In the genomic region with DNA sequence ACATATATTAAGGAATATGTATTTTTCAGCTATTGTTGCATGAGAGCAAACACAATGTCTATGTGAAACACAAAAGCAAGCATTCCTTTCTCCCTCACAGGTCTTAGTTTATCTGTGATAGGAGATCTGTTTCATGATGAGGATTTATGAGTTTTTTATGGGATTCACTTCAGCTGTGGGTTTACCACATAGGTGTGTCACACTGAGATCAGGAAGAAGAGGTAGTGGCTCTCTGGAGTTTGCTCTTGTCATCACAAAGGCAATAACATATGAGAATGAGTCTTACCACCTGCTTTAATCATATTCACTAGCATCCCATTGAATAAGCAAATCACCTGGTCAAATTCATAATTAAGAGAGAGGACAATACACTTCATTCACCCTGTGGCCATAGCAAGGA, we compare ENCODE assay signal across 25 cellular contexts.
"Had no signal": no experiment of that assay in that cellular context is flagged by ENCODE, and none has a peak within 500 bp of the region (broad histone marks: within the 10 kb centered on the region; RNA-seq: fewer than 3 reads in every experiment).

No MANE protein-coding gene starts in this region.

- H3K36me3 ChIP-seq: brain microvascular endothelial cell, WERI-Rb-1 had no signal

- H3K27me3 ChIP-seq: brain microvascular endothelial cell, dorsolateral prefrontal cortex had no signal

- H3K27ac ChIP-seq: brain microvascular endothelial cell, coronary artery, dorsolateral prefrontal cortex, WERI-Rb-1 had no signal

- DNase-seq: activated B cell treated with CpG ODN at 0.5 μM for 24 hours; activated CD4-positive, alpha-beta T cell treated with anti-CD3 and anti-CD28 coated beads for 48 hours; activated CD4-positive, alpha-beta T cell treated with anti-CD3 and anti-CD28 coated beads, Interleukin-2, amount 50 U/mL, for 1 hour; activated CD4-positive, alpha-beta T cell treated with anti-CD3 and anti-CD28 coated beads, Interleukin-2, amount 50 U/mL, for 48 hours; activated CD8-positive, alpha-beta memory T cell treated with anti-CD3 and anti-CD28 coated beads for 24 hours; activated CD8-positive, alpha-beta T cell treated with anti-CD3 and anti-CD28 coated beads for 36 hours; activated effector memory CD4-positive, alpha-beta T cell treated with Interleukin-2 at 50 U/mL for 16 hours; activated gamma-delta T cell treated with Interleukin-2 at 50 U/mL for 16 hours; activated naive CD4-positive, alpha-beta T cell treated with anti-CD3 and anti-CD28 coated beads, Interleukin-2, amount 50 U/mL, for 16 hours; activated naive CD4-positive, alpha-beta T cell treated with Interleukin-2 at 50 U/mL for 16 hours; activated T-cell treated with anti-CD3 and anti-CD28 coated beads, Interleukin-2, amount 50 U/mL, for 4 hours; amniotic stem cell; anterior cingulate cortex; brain microvascular endothelial cell; dorsolateral prefrontal cortex; effector memory CD4-positive, alpha-beta T cell; endodermal cell; foreskin fibroblast; head of caudate nucleus; T1000; WERI-Rb-1 had no signal

- H3K4me3 ChIP-seq: coronary artery, dorsolateral prefrontal cortex had no signal

- ATAC-seq: activated CD4-positive, CD25-positive, alpha-beta regulatory T cell treated with anti-CD3 and anti-CD28 coated beads, Interleukin-2, amount 50 U/mL, for 24 hours; activated CD8-positive, alpha-beta T cell treated with anti-CD3 and anti-CD28 coated beads for 36 hours; activated T-cell treated with anti-CD3 and anti-CD28 coated beads, Interleukin-2, amount 50 U/mL, for 4 hours; activated T-helper 17 cell treated with anti-CD3 and anti-CD28 coated beads, Interleukin-2, amount 50 U/mL, for 72 hours; esophagus mucosa had no signal
